ENCODE assay signal across 17 cellular contexts in genomic region chr16:87067890-87068289, GRCh38.
"Had no signal": no experiment of that assay in that cellular context is flagged by ENCODE, and none has a peak within 500 bp of the region (broad histone marks: within the 10 kb centered on the region; RNA-seq: fewer than 3 reads in every experiment).

No MANE protein-coding gene starts in this region.

- H3K27ac Mint-ChIP-seq: activated naive CD8-positive, alpha-beta T cell treated with anti-CD3 and anti-CD28 coated beads for 36 hours; activated T-helper 2 cell treated with anti-CD3 and anti-CD28 coated beads, Interferon-gamma antibody, Interleukin-2, Interleukin-4, amounts not matched to agents 10 μg/mL and 5 μg/mL and 100 μg/mL, durations not matched to agents 14 hours and 24 hours and 36 hours; naive thymus-derived CD8-positive, alpha-beta T cell; T-cell; T-helper 2 cell treated with Interferon-gamma antibody and Interleukin-4, amounts not matched to agents 5 μg/mL and 100 μg/mL, for 36 hours had no signal

- H3K36me3 Mint-ChIP-seq: activated naive CD8-positive, alpha-beta T cell treated with anti-CD3 and anti-CD28 coated beads for 36 hours; naive thymus-derived CD8-positive, alpha-beta T cell; T-cell had no signal

- H3K4me1 Mint-ChIP-seq: activated naive CD8-positive, alpha-beta T cell treated with anti-CD3 and anti-CD28 coated beads for 36 hours had no signal

- H3K9me3 ChIP-seq: left lung, vagina had no signal

- H3K9me3 Mint-ChIP-seq: activated naive CD8-positive, alpha-beta T cell treated with anti-CD3 and anti-CD28 coated beads for 36 hours; activated T-cell treated with anti-CD3 and anti-CD28 coated beads, Interleukin-2, amount 50 U/mL, for 4 hours; activated T-helper 2 cell treated with anti-CD3 and anti-CD28 coated beads, Interferon-gamma antibody, Interleukin-2, Interleukin-4, amounts not matched to agents 10 μg/mL and 5 μg/mL and 100 μg/mL, durations not matched to agents 14 hours and 24 hours and 36 hours; naive thymus-derived CD8-positive, alpha-beta T cell; T-cell; T-helper 2 cell treated with Interferon-gamma antibody and Interleukin-4, amounts not matched to agents 5 μg/mL and 100 μg/mL, for 36 hours had no signal

- H3K4me1 ChIP-seq: vagina had no signal

- H3K36me3 ChIP-seq: left lung, vagina, WERI-Rb-1 had no signal

- DNase-seq: activated CD4-positive, CD25-positive, alpha-beta regulatory T cell treated with anti-CD3 and anti-CD28 coated beads, Interleukin-2, amount 50 U/mL, for 72 hours; activated CD8-positive, alpha-beta memory T cell treated with anti-CD3 and anti-CD28 coated beads, Interleukin-2, amount 50 U/mL, for 4 hours; activated naive CD4-positive, alpha-beta T cell treated with Interleukin-2 at 50 U/mL for 16 hours; activated naive CD8-positive, alpha-beta T cell treated with anti-CD3 and anti-CD28 coated beads for 36 hours; activated T-cell treated with anti-CD3 and anti-CD28 coated beads, Interleukin-2, amount 50 U/mL, for 4 hours; cortex of kidney; naive thymus-derived CD8-positive, alpha-beta T cell; nucleus accumbens; stimulated activated CD4-positive, alpha-beta T cell treated with anti-CD3 and anti-CD28 coated beads, Interleukin-4, amount 100 ng/mL, for 1 hour; stimulated activated naive CD4-positive, alpha-beta T cell; T-cell; WERI-Rb-1 had no signal

- H3K27ac ChIP-seq: left lung, vagina, WERI-Rb-1 had no signal

- H3K4me3 Mint-ChIP-seq: activated naive CD8-positive, alpha-beta T cell treated with anti-CD3 and anti-CD28 coated beads for 36 hours; activated T-cell treated with anti-CD3 and anti-CD28 coated beads, Interleukin-2, amount 50 U/mL, for 4 hours; naive thymus-derived CD8-positive, alpha-beta T cell; T-cell; T-helper 2 cell treated with Interferon-gamma antibody and Interleukin-4, amounts not matched to agents 5 μg/mL and 100 μg/mL, for 36 hours had no signal

- H3K27me3 ChIP-seq: vagina had no signal

- ATAC-seq: activated T-cell treated with anti-CD3 and anti-CD28 coated beads, Interleukin-2, amount 50 U/mL, for 4 hours; left lung; naive thymus-derived CD8-positive, alpha-beta T cell; T-cell had no signal

- H3K4me3 ChIP-seq: left lung, lung, vagina had no signal
